ENCODE assay signal across 12 cellular contexts in genomic region chr9:76893395-76893932, GRCh38. TPM values are rescaled to one million over a fixed set of nuclear protein-coding genes. Genes with fewer than 3 reads are reported as not detected.
DNase-seq lines count a peak whose midpoint lies in the region; ATAC-seq, FAIRE-seq and TF ChIP-seq lines count a peak whose summit lies in the region.
"Had no signal": no experiment of that assay in that cellular context is flagged by ENCODE, and none has a peak within 500 bp of the region (broad histone marks: within the 10 kb centered on the region; RNA-seq: fewer than 3 reads in every experiment).

No MANE protein-coding gene starts in this region.

- no peak overlapping the region for H2AFZ ChIP-seq in astrocyte (ENCODE audit: low read depth, low read length)

- DNase-seq in AG20443 (ENCODE audit: low spot score) (peak; percentile 57), astrocyte (ENCODE audit: low read depth) (peak; percentile 34), gastrocnemius medialis (peak in 1 of 2 donors; percentile 21), COR-L47 (lab: John Stamatoyannopoulos, UW) (no peak)
- no peak for DNase-seq in activated naive CD4-positive, alpha-beta T cell treated with anti-CD3 and anti-CD28 coated beads, Interleukin-2, amount 10 ng/mL, durations not matched to agents 7 days and 5 days
- DNase-seq: activated CD4-positive, alpha-beta T cell treated with anti-CD3 and anti-CD28 coated beads for 48 hours; activated T-cell treated with anti-CD3 and anti-CD28 coated beads, Interleukin-2, amount 50 U/mL, for 4 hours; mesendoderm had no signal

- no peak overlapping the region for H3K4me2 ChIP-seq in astrocyte (ENCODE audit: low read length)

- peaks cover 3% of the 10 kb centered on the region for H3K36me3 Mint-ChIP-seq in astrocyte (ENCODE audit: low read depth, unreplicated experiment)
- no peaks in the 10 kb centered on the region for H3K36me3 Mint-ChIP-seq in activated naive CD4-positive, alpha-beta T cell treated with anti-CD3 and anti-CD28 coated beads, Interleukin-2, amount 10 ng/mL, durations not matched to agents 7 days and 5 days

- H3K36me3 ChIP-seq in astrocyte (ENCODE audit: insufficient read depth, low read length) (no peaks in the 10 kb centered on the region), gastrocnemius medialis (no peaks in the 10 kb centered on the region)
- H3K36me3 ChIP-seq: adrenal gland had no signal

- H3K4me3 Mint-ChIP-seq in astrocyte (ENCODE audit: unreplicated experiment): no peak overlapping the region
- H3K4me3 Mint-ChIP-seq in activated naive CD4-positive, alpha-beta T cell treated with anti-CD3 and anti-CD28 coated beads, Interleukin-2, amount 10 ng/mL, durations not matched to agents 7 days and 5 days: no peak overlapping the region
- H3K4me3 Mint-ChIP-seq: activated T-cell treated with anti-CD3 and anti-CD28 coated beads, Interleukin-2, amount 50 U/mL, for 4 hours had no signal

- in situ Hi-C loops in gastrocnemius medialis (cut with MboI; ENCODE audit: low sequenced_read_pairs in 4 of 4): no loop called here

- TF ChIP-seq POLR2A in gastrocnemius medialis (IDR thresholded peaks at IDR 0.05): no peak

- H3K4me1 ChIP-seq in astrocyte (ENCODE audit: insufficient read depth, low read length) (no peaks in the 10 kb centered on the region), gastrocnemius medialis (no peaks in the 10 kb centered on the region)
- H3K4me1 ChIP-seq: adrenal gland had no signal

- H3K27ac Mint-ChIP-seq in astrocyte (ENCODE audit: unreplicated experiment): no peak overlapping the region
- no peak overlapping the region for H3K27ac Mint-ChIP-seq in activated naive CD4-positive, alpha-beta T cell treated with anti-CD3 and anti-CD28 coated beads, Interleukin-2, amount 10 ng/mL, durations not matched to agents 7 days and 5 days

- CTCF ChIA-PET in activated naive CD4-positive, alpha-beta T cell treated with anti-CD3 and anti-CD28 coated beads, Interleukin-2, amount 10 ng/mL, durations not matched to agents 7 days and 5 days (lab: Charles Lee): no interaction called here

- H3K9ac ChIP-seq in astrocyte (ENCODE audit: low read length): no peak overlapping the region

- H3K9me3 ChIP-seq in astrocyte (ENCODE audit: insufficient read depth, low read depth, low read length) (no peaks in the 10 kb centered on the region), gastrocnemius medialis (no peaks in the 10 kb centered on the region)
- H3K9me3 ChIP-seq: adrenal gland had no signal

- no peaks in the 10 kb centered on the region for H3K27me3 ChIP-seq in astrocyte (ENCODE audit: insufficient read depth, low read length)
- H3K27me3 ChIP-seq in layer of hippocampus (ENCODE audit: control insufficient read depth, insufficient read depth, low read length): no peaks in the 10 kb centered on the region
- H3K27me3 ChIP-seq in gastrocnemius medialis: no peaks in the 10 kb centered on the region
- H3K27me3 ChIP-seq: adrenal gland had no signal

- no peak for FAIRE-seq in astrocyte (lab: Jason Lieb, UNC)

- no peaks in the 10 kb centered on the region for H4K20me1 ChIP-seq in astrocyte (ENCODE audit: insufficient read depth, low read length)

- intact Hi-C loops in gastrocnemius medialis (cut with DNase I; ENCODE audit: low total_unique reads): no loop called here

- no peak for TF ChIP-seq CTCF in astrocyte (IDR thresholded peaks at IDR 0.05; ENCODE audit: insufficient read depth, low read depth, low read length)
- TF ChIP-seq CTCF in gastrocnemius medialis (IDR thresholded peaks at IDR 0.05 in 4 of 5, conservative IDR thresholded peaks at IDR 0.05 in 1 of 5): no peak

- H3K4me1 Mint-ChIP-seq in astrocyte (ENCODE audit: low read depth, unreplicated experiment): no peaks in the 10 kb centered on the region
- no peaks in the 10 kb centered on the region for H3K4me1 Mint-ChIP-seq in activated naive CD4-positive, alpha-beta T cell treated with anti-CD3 and anti-CD28 coated beads, Interleukin-2, amount 10 ng/mL, durations not matched to agents 7 days and 5 days

- H3K9me3 Mint-ChIP-seq in astrocyte (ENCODE audit: unreplicated experiment): peaks cover 1% of the 10 kb centered on the region
- H3K9me3 Mint-ChIP-seq in activated naive CD4-positive, alpha-beta T cell treated with anti-CD3 and anti-CD28 coated beads, Interleukin-2, amount 10 ng/mL, durations not matched to agents 7 days and 5 days: no peaks in the 10 kb centered on the region
- H3K9me3 Mint-ChIP-seq: activated T-cell treated with anti-CD3 and anti-CD28 coated beads, Interleukin-2, amount 50 U/mL, for 4 hours had no signal

- peaks cover 64% of the 10 kb centered on the region for H3K27me3 Mint-ChIP-seq in astrocyte (ENCODE audit: low read depth, unreplicated experiment)
- H3K27me3 Mint-ChIP-seq in activated naive CD4-positive, alpha-beta T cell treated with anti-CD3 and anti-CD28 coated beads, Interleukin-2, amount 10 ng/mL, durations not matched to agents 7 days and 5 days: no peaks in the 10 kb centered on the region

- no peaks in the 10 kb centered on the region for H3K79me2 ChIP-seq in astrocyte (ENCODE audit: insufficient read depth, low read length)

- H3K27ac ChIP-seq in astrocyte (ENCODE audit: low read depth, low read length) (no peak overlapping the region), layer of hippocampus (ENCODE audit: low read depth, low read length) (peak overlapping the region; percentile 95), gastrocnemius medialis (peak overlapping the region in 1 of 4 donors; percentile 49)
- H3K27ac ChIP-seq: adrenal gland had no signal

- ATAC-seq in gastrocnemius medialis: peak; percentile 19 to 50
- ATAC-seq in GM21360 (IDR thresholded peaks at IDR 0.05; ENCODE audit: unreplicated experiment): no peak
- ATAC-seq in GM19351 (IDR thresholded peaks at IDR 0.05; ENCODE audit: unreplicated experiment): no peak
- ATAC-seq: activated T-cell treated with anti-CD3 and anti-CD28 coated beads, Interleukin-2, amount 50 U/mL, for 4 hours had no signal

- no peak overlapping the region for H3K4me3 ChIP-seq in astrocyte (ENCODE audit: insufficient read depth, low read depth, low read length)
- no peak overlapping the region for H3K4me3 ChIP-seq in gastrocnemius medialis
- H3K4me3 ChIP-seq: adrenal gland had no signal

RNA-seq across cellular contexts. Expression of gene PRUNE2, which starts 12.4 kb away (rescaled TPM):
- 7.7 and 8.7 TPM in 2 replicates for total RNA-seq in astrocyte
- 10 to 100 TPM in 3 of 4 donors, 1 to 10 TPM in 1; 1.6 to 43.5 (median 11.0) TPM for total RNA-seq in gastrocnemius medialis

Comparison
In these comparisons a context has a peak if more than half of its experiments do, and no peak if none do; other contexts are left out.
1. DNase-seq: peak in AG20443 (single experiment) and astrocyte (single experiment); none in COR-L47 (single experiment) and activated naive CD4-positive, alpha-beta T cell treated with anti-CD3 and anti-CD28 coated beads, Interleukin-2, amount 10 ng/mL, durations not matched to agents 7 days and 5 days (single experiment).
2. ATAC-seq: peak in gastrocnemius medialis (2 of 2); none in GM21360 (single experiment) and GM19351 (single experiment).